ENCODE assay signal across 19 cellular contexts in genomic region chrX:25754399-25754798, GRCh38.
A peak's percentile ranks its signal among the peaks of the same experiment; 100 is the strongest.
DNase-seq lines count a peak whose midpoint lies in the region; ATAC-seq and TF ChIP-seq lines count a peak whose summit lies in the region.
"Had no signal": no experiment of that assay in that cellular context is flagged by ENCODE, and none has a peak within 500 bp of the region (broad histone marks: within the 10 kb centered on the region; RNA-seq: fewer than 3 reads in every experiment).

No MANE protein-coding gene starts in this region.

- H3K4me1 Mint-ChIP-seq in WTC11, result peaks cover 11% of the 10 kb centered on the region

- no peak for TF ChIP-seq CTCF in WTC11 (IDR thresholded peaks at IDR 0.05)

- no peak overlapping the region for H2BK15ac ChIP-seq in mesendoderm (replicated peaks; ENCODE audit: low read depth)

- H3K36me3 Mint-ChIP-seq in WTC11, result no peaks in the 10 kb centered on the region

- H3K9ac ChIP-seq in mesendoderm (ENCODE audit: low read length), result no peak overlapping the region

- H3K79me1 ChIP-seq in mesendoderm (ENCODE audit: low read length), result no peaks in the 10 kb centered on the region

- H3K18ac ChIP-seq in mesendoderm (ENCODE audit: low read length), result no peak overlapping the region

- H3K9me3 Mint-ChIP-seq in WTC11, result peaks cover 4% of the 10 kb centered on the region; the same call in 1 of the 2 replicates
- H3K9me3 Mint-ChIP-seq: CD4-positive, alpha-beta T cell had no signal

- DNase-seq in ELF-1 (ENCODE audit: low read depth, low spot score) (peak; percentile 5), WTC11 (ENCODE audit: low spot score) (no peak), iPS DF 4.7 (ENCODE audit: extremely low read depth, low spot score) (peak; percentile 9), mesendoderm (peak; percentile 53), T1000 (lab: John Stamatoyannopoulos, UW) (no peak), posterior cingulate gyrus (no peak)
- DNase-seq: AML-193; Caco-2; CD4-positive, alpha-beta T cell; GDM1; GOT3; H7; HFFc6 had no signal

- H3K4me1 ChIP-seq in mesendoderm (ENCODE audit: control insufficient read depth, low read depth, low read length), result no peaks in the 10 kb centered on the region
- H3K4me1 ChIP-seq: A549, Caco-2 had no signal

- no peak overlapping the region for H3K4me3 Mint-ChIP-seq in WTC11
- H3K4me3 Mint-ChIP-seq: CD4-positive, alpha-beta T cell; HFFc6 had no signal

- no peak overlapping the region for H3K23ac ChIP-seq in mesendoderm (ENCODE audit: low read length)

- ATAC-seq in WTC11 (peak; percentile 80), HG02938 (IDR thresholded peaks at IDR 0.05; ENCODE audit: unreplicated experiment) (no peak)
- ATAC-seq: A549, HCT116, HepG2 had no signal

- no peak overlapping the region for H4K8ac ChIP-seq in mesendoderm (ENCODE audit: low read depth, low read length)

- no peaks in the 10 kb centered on the region for H3K27me3 Mint-ChIP-seq in WTC11 (ENCODE audit: low read depth)
- H3K27me3 Mint-ChIP-seq: CD4-positive, alpha-beta T cell had no signal

- no peaks in the 10 kb centered on the region for H3K36me3 ChIP-seq in mesendoderm (ENCODE audit: control insufficient read depth, insufficient read depth, low read length)

- H3K27ac Mint-ChIP-seq in WTC11, result no peak overlapping the region; the same call in 1 of the 2 replicates
- H3K27ac Mint-ChIP-seq: CD4-positive, alpha-beta T cell; HFFc6 had no signal

- no peak overlapping the region for H3K56ac ChIP-seq in mesendoderm (ENCODE audit: low read length)

- CTCF ChIA-PET in WTC11 (lab: Charles Lee), result no interaction called here

- no CpG with 5 or more reads among the region's 2 CpGs for WGBS in mesendoderm (ENCODE audit: extremely low coverage, insufficient coverage, low lambda C conversion rate)

- no peaks in the 10 kb centered on the region for H3K27me3 ChIP-seq in mesendoderm (ENCODE audit: insufficient read depth, low read length, poor library complexity)

- no peaks in the 10 kb centered on the region for H3K79me2 ChIP-seq in mesendoderm (ENCODE audit: control insufficient read depth, insufficient read depth, low read length)

- H2BK120ac ChIP-seq in mesendoderm (ENCODE audit: low read depth, low read length), result no peak overlapping the region

- POLR2A ChIA-PET in WTC11 (lab: Charles Lee), result no interaction called here

- H2AK5ac ChIP-seq in mesendoderm (ENCODE audit: low read length), result no peak overlapping the region

- H3K4me3 ChIP-seq in mesendoderm (ENCODE audit: low read length), result no peak overlapping the region
- H3K4me3 ChIP-seq: A549 had no signal

- H3K4me2 ChIP-seq in mesendoderm (ENCODE audit: low read length), result no peak overlapping the region
- H3K4me2 ChIP-seq: A549 had no signal

- no peak overlapping the region for H3K27ac ChIP-seq in mesendoderm (ENCODE audit: low read depth, low read length)
- H3K27ac ChIP-seq: 22Rv1, A549, C4-2B had no signal

- H3K4ac ChIP-seq in mesendoderm (ENCODE audit: low read depth, low read length), result no peak overlapping the region

- intact Hi-C loops in posterior cingulate gyrus (cut with DNase I), result no loop called here

- H4K5ac ChIP-seq in mesendoderm (ENCODE audit: low read length), result no peak overlapping the region

- H2BK5ac ChIP-seq in mesendoderm (ENCODE audit: low read length), result no peak overlapping the region

TF ChIP-seq in WTC11, 78 proteins besides CTCF, POLR2A, EP300 and RAD21:
- TF ChIP-seq HMGA2 (CRISPR knock-in tag; IDR thresholded peaks at IDR 0.05), result 0 out of 2 replicates have a peak, but pooled peaks have one; percentile 2
- TF ChIP-seq NFATC4 (CRISPR knock-in tag; IDR thresholded peaks at IDR 0.05), result no peak

Comparison
In these comparisons a context has a peak if more than half of its experiments do, and no peak if none do; other contexts are left out.
1. DNase-seq: peak in ELF-1 (single experiment), iPS DF 4.7 (single experiment) and mesendoderm (single experiment); none in WTC11 (single experiment), T1000 (single experiment) and posterior cingulate gyrus (0 of 10).